ENCODE assay signal across 11 cellular contexts in the genomic region with DNA sequence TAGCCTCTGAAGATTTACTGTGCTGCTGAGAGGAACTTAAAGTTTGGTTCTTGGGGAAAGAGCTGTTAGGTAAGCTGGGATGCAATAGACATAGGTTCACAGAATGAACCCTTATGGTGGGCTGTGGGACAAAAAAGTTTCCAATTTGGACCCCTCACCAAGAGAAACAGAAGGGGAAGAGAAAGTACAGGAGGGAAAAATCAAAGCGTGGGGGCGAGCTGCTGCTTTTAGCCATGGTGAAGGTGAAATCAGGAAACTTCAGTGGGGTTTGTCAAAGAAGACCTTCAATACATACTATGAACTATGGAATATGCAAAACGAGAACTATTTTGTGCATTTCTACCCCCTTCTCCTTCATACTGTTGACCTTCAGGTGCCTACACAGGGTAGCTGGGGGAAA. TPM values are rescaled to one million over a fixed set of nuclear protein-coding genes. Genes with fewer than 3 reads are reported as not detected.
DNase-seq lines count a peak whose midpoint lies in the region; ATAC-seq and TF ChIP-seq lines count a peak whose summit lies in the region.
"Had no signal": no experiment of that assay in that cellular context is flagged by ENCODE, and none has a peak within 500 bp of the region (broad histone marks: within the 10 kb centered on the region; RNA-seq: fewer than 3 reads in every experiment).

No MANE protein-coding gene starts in this region.

- peak overlapping the region; percentile 94 for H3K27ac Mint-ChIP-seq in CD4-positive, alpha-beta T cell
- peak overlapping the region; percentile 67 to 85 for H3K27ac Mint-ChIP-seq in activated naive CD4-positive, alpha-beta T cell treated with anti-CD3 and anti-CD28 coated beads, Interleukin-2, amount 50 U/mL, for 72 hours
- no peak overlapping the region for H3K27ac Mint-ChIP-seq in mesothelial cell of epicardium
- H3K27ac Mint-ChIP-seq: type B pancreatic cell had no signal

- peak overlapping the region; percentile 52 for H3K27ac ChIP-seq in CD4-positive, alpha-beta T cell (ENCODE audit: low read depth, low read length)

- no peaks in the 10 kb centered on the region for H3K27me3 ChIP-seq in CD4-positive, alpha-beta T cell (ENCODE audit: control insufficient read depth, insufficient read depth, low read length)

- no peak for DNase-seq in CD4-positive, alpha-beta T cell
- no peak for DNase-seq in activated naive CD4-positive, alpha-beta T cell treated with anti-CD3 and anti-CD28 coated beads, Interleukin-2, amount 50 U/mL, for 72 hours (ENCODE audit: low spot score in 2 of 2)
- DNase-seq in inferior parietal cortex (ENCODE audit: extremely low spot score) (no peak), activated gamma-delta T cell treated with Interleukin-2 at 50 U/mL for 16 hours (no peak), NCI-H2081 treated with DMSO at 0.1 percent for 48 hours (lab: John Stamatoyannopoulos, UW) (no peak), mesothelial cell of epicardium (ENCODE audit: low spot score in 2 of 2, unreplicated experiment in 2 of 2) (no peak)
- DNase-seq: mesendoderm, NCI-H1417 had no signal

- H3K9me3 Mint-ChIP-seq in CD4-positive, alpha-beta T cell: no peaks in the 10 kb centered on the region
- no peaks in the 10 kb centered on the region for H3K9me3 Mint-ChIP-seq in activated naive CD4-positive, alpha-beta T cell treated with anti-CD3 and anti-CD28 coated beads, Interleukin-2, amount 50 U/mL, for 72 hours
- no peaks in the 10 kb centered on the region for H3K9me3 Mint-ChIP-seq in mesothelial cell of epicardium
- H3K9me3 Mint-ChIP-seq: type B pancreatic cell had no signal

- no peaks in the 10 kb centered on the region for H3K36me3 Mint-ChIP-seq in CD4-positive, alpha-beta T cell (ENCODE audit: low read depth)
- no peaks in the 10 kb centered on the region for H3K36me3 Mint-ChIP-seq in activated naive CD4-positive, alpha-beta T cell treated with anti-CD3 and anti-CD28 coated beads, Interleukin-2, amount 50 U/mL, for 72 hours
- H3K36me3 Mint-ChIP-seq in mesothelial cell of epicardium: no peaks in the 10 kb centered on the region
- H3K36me3 Mint-ChIP-seq: type B pancreatic cell had no signal

- H3K9me3 ChIP-seq in CD4-positive, alpha-beta T cell (ENCODE audit: control insufficient read depth, low read length): no peaks in the 10 kb centered on the region

- TF ChIP-seq CTCF in CD4-positive, alpha-beta T cell (IDR thresholded peaks at IDR 0.05): no peak
- TF ChIP-seq CTCF in mesothelial cell of epicardium (IDR thresholded peaks at IDR 0.05; ENCODE audit: unreplicated experiment): no peak

- peaks cover 69% of the 10 kb centered on the region for H3K4me1 Mint-ChIP-seq in CD4-positive, alpha-beta T cell (ENCODE audit: low read depth)
- peaks cover 2% of the 10 kb centered on the region for H3K4me1 Mint-ChIP-seq in mesothelial cell of epicardium

- intact Hi-C loops in CD4-positive, alpha-beta T cell (cut with DNase I, micrococcal nuclease): loop anchor here in 1 of 2 experiments (1.0 to 5.0 kb wide), 4 partner anchors 11 to 78 kb away; a partner anchor contains a TSS

- CTCF ChIA-PET in CD4-positive, alpha-beta T cell (lab: Charles Lee): interaction anchor here (0.6 to 2.3 kb wide), 8 partner anchors 11 to 146 kb away, joined by 3 to 10 read pairs (median 5); a partner anchor contains a TSS

- H3K4me3 Mint-ChIP-seq in CD4-positive, alpha-beta T cell: peak overlapping the region; percentile 80
- H3K4me3 Mint-ChIP-seq in mesothelial cell of epicardium: no peak overlapping the region
- H3K4me3 Mint-ChIP-seq: type B pancreatic cell had no signal

- POLR2A ChIA-PET in CD4-positive, alpha-beta T cell (lab: Charles Lee): interaction anchor here (0.6 to 4.3 kb wide), 14 partner anchors 9 to 285 kb away, joined by 3 to 47 read pairs (median 6); a partner anchor contains a TSS

- ATAC-seq in CD4-positive, alpha-beta T cell (ENCODE audit: poor library complexity): no peak
- peak; percentile 16 for ATAC-seq in GM19351 (IDR thresholded peaks at IDR 0.05; ENCODE audit: unreplicated experiment)
- peak; percentile 7 for ATAC-seq in HG03095 (IDR thresholded peaks at IDR 0.05; ENCODE audit: unreplicated experiment)
- ATAC-seq in activated naive CD4-positive, alpha-beta T cell treated with anti-CD3 and anti-CD28 coated beads, Interleukin-2, amount 50 U/mL, for 72 hours: no peak

- H3K27me3 Mint-ChIP-seq in CD4-positive, alpha-beta T cell: no peaks in the 10 kb centered on the region
- H3K27me3 Mint-ChIP-seq in mesothelial cell of epicardium (ENCODE audit: low read depth): peaks cover 8% of the 10 kb centered on the region

RNA-seq across cellular contexts. Expression of a gene that starts 10.6 kb away (rescaled TPM):
- total RNA-seq in CD4-positive, alpha-beta T cell: 1 to 10 TPM; 1.1 to 3.4 TPM
- 1 to 10 TPM; 1.4 to 6.1 TPM for total RNA-seq in activated naive CD4-positive, alpha-beta T cell treated with anti-CD3 and anti-CD28 coated beads, Interleukin-2, amount 50 U/mL, for 72 hours
- total RNA-seq in mesothelial cell of epicardium: 0.69 to 1.6 TPM (median 1.1 TPM) in 3 replicates

Comparison
In these comparisons a context has a peak if more than half of its experiments do, and no peak if none do; other contexts are left out.
1. ATAC-seq: peak in GM19351 (single experiment) and HG03095 (single experiment); none in CD4-positive, alpha-beta T cell (single experiment) and activated naive CD4-positive, alpha-beta T cell treated with anti-CD3 and anti-CD28 coated beads, Interleukin-2, amount 50 U/mL, for 72 hours (0 of 2).